ENCODE assay signal across 11 cellular contexts in the genomic region with DNA sequence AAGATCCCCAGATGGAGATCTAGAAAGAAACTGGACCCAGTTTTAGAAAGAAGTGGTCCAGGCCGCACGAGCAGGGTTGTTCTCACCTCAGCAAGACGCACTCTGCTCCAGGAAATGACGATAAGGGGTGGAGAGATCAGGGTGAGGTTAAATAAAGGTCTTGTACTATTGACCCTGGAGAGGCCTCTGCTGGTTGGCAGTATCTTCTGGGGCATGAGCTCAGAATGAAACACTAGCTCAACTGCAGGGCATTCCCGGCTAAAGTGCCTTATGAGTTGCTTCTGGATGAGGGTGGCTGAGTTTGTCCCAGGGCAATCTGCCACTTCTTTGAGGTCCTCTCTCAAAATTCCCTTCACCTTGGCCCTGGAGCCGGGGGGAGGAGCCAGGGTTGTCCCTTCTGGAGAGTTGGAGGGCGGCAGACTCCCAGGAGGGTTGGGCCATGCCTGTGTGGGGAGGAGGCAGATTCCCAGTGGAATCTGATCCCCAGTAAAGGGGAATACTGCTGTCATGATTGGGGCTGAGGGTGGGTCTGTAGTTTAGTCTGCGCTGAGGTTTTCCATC.
DNase-seq lines count a peak whose midpoint lies in the region; ATAC-seq and TF ChIP-seq lines count a peak whose summit lies in the region.
"Had no signal": no experiment of that assay in that cellular context is flagged by ENCODE, and none has a peak within 500 bp of the region (broad histone marks: within the 10 kb centered on the region; RNA-seq: fewer than 3 reads in every experiment).

No MANE protein-coding gene starts in this region.

- H3K27me3 Mint-ChIP-seq in nephron (ENCODE audit: low read depth), result peaks cover 20% of the 10 kb centered on the region

- peak overlapping the region; percentile 20 to 92 (median 36) for H3K27ac Mint-ChIP-seq in nephron

- H3K36me3 Mint-ChIP-seq in nephron (ENCODE audit: low read depth), result peaks cover 3% of the 10 kb centered on the region

- ATAC-seq in HG02798 (IDR thresholded peaks at IDR 0.05; ENCODE audit: poor library complexity, unreplicated experiment), result no peak
- ATAC-seq in HG03439 (IDR thresholded peaks at IDR 0.05; ENCODE audit: unreplicated experiment), result no peak
- no peak for ATAC-seq in HG03159 (IDR thresholded peaks at IDR 0.05; ENCODE audit: unreplicated experiment)
- no peak for ATAC-seq in GM19467 (IDR thresholded peaks at IDR 0.05; ENCODE audit: unreplicated experiment)

- peaks cover 84% of the 10 kb centered on the region for H3K4me1 Mint-ChIP-seq in nephron

- peak overlapping the region in 2 of 3 experiments; percentile 18 to 29 for H3K4me3 Mint-ChIP-seq in nephron

- DNase-seq in ELF-1 (ENCODE audit: low read depth, low spot score) (peak; percentile 19), NOMO-1 treated with dmso at 0.1 percent for 144 hours (lab: John Stamatoyannopoulos, UW; ENCODE audit: unreplicated experiment) (peak; percentile 31), fibroblast of peridontal ligament (ENCODE audit: extremely low read depth) (peak; percentile 50)
- DNase-seq: activated naive CD4-positive, alpha-beta T cell treated with Interleukin-2 at 50 U/mL for 16 hours; midbrain; NCI-H446 treated with DMSO at 0.1 percent for 48 hours had no signal

- TF ChIP-seq CTCF in nephron (IDR thresholded peaks at IDR 0.05; ENCODE audit: unreplicated experiment in 3 of 3), result no peak

- H3K9me3 Mint-ChIP-seq in nephron, result no peaks in the 10 kb centered on the region
